Comparison of ENCODE assay signal across 34 cellular contexts in the genomic region with DNA sequence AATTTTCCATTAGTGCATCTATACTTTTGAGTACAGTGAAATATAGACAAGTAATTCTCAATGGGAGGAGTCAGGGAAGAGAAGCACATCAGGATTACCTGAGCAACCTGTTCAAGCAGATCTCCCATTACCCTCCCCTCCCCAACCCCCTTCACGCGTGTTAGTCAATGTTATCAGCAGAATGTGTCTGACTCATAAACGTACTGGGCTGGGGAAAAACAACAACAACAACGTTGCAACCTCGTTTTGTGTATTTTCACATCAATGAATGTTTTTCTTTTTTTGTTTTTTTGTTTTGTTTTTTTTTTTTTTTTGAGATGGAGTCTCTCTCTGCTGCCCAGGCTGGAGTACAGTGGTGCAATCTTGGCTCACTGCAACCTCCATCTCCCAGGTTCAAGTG.
"Had no signal": no experiment of that assay in that cellular context is flagged by ENCODE, and none has a peak within 500 bp of the region (broad histone marks: within the 10 kb centered on the region; RNA-seq: fewer than 3 reads in every experiment).

No MANE protein-coding gene starts in this region.

- H3K36me3 Mint-ChIP-seq: activated CD4-positive, alpha-beta memory T cell treated with anti-CD3 and anti-CD28 coated beads for 36 hours; activated CD8-positive, alpha-beta memory T cell treated with anti-CD3 and anti-CD28 coated beads, Interleukin-2, amount 10 ng/mL, durations not matched to agents 7 days and 5 days; activated naive CD4-positive, alpha-beta T cell treated with anti-CD3 and anti-CD28 coated beads, Interleukin-2, amount 50 U/mL, for 24 hours; activated naive CD8-positive, alpha-beta T cell treated with anti-CD3 and anti-CD28 coated beads for 36 hours had no signal

- H3K27ac Mint-ChIP-seq: activated CD4-positive, alpha-beta memory T cell treated with anti-CD3 and anti-CD28 coated beads for 36 hours; activated CD4-positive, alpha-beta T cell treated with anti-CD3 and anti-CD28 coated beads for 36 hours; activated CD4-positive, alpha-beta T cell treated with anti-CD3 and anti-CD28 coated beads, Interleukin-2, amount 10 ng/mL, durations not matched to agents 24 days and 14 days; activated CD8-positive, alpha-beta memory T cell treated with anti-CD3 and anti-CD28 coated beads, Interleukin-2, amount 10 ng/mL, durations not matched to agents 7 days and 5 days; activated CD8-positive, alpha-beta T cell treated with anti-CD3 and anti-CD28 coated beads, Interleukin-2, amount 10 ng/mL, durations not matched to agents 7 days and 5 days; activated naive CD4-positive, alpha-beta T cell treated with anti-CD3 and anti-CD28 coated beads for 36 hours; activated naive CD4-positive, alpha-beta T cell treated with anti-CD3 and anti-CD28 coated beads, Interleukin-2, amount 50 U/mL, for 24 hours; activated naive CD8-positive, alpha-beta T cell treated with anti-CD3 and anti-CD28 coated beads for 36 hours; activated naive CD8-positive, alpha-beta T cell treated with anti-CD3 and anti-CD28 coated beads, Interleukin-2, amount 50 U/mL, for 24 hours; activated T-helper 1 cell treated with anti-CD3 and anti-CD28 coated beads, Interleukin-12 subunit alpha, Interleukin-12 subunit beta, Interleukin-2, Interleukin-4 antibody, amounts not matched to agents 30 ng/mL and 10 ng/mL and 1 ng/mL, durations not matched to agents 14 hours and 24 hours and 36 hours; activated T-helper 2 cell treated with anti-CD3 and anti-CD28 coated beads, Interferon-gamma antibody, Interleukin-2, Interleukin-4, amounts not matched to agents 10 μg/mL and 5 μg/mL and 100 μg/mL, durations not matched to agents 14 hours and 24 hours and 36 hours; dendritic cell treated with granulocyte-macrophage colony-stimulating factor and Interleukin-4, amounts not matched to agents 40 ng/mL and 50 ng/mL, for 4 days; endodermal cell had no signal

- H3K27me3 Mint-ChIP-seq: activated CD4-positive, alpha-beta T cell treated with anti-CD3 and anti-CD28 coated beads, Interleukin-2, amount 10 ng/mL, durations not matched to agents 24 days and 14 days; dendritic cell treated with granulocyte-macrophage colony-stimulating factor and Interleukin-4, amounts not matched to agents 40 ng/mL and 50 ng/mL, for 4 days had no signal

- H3K27me3 ChIP-seq: adrenal gland, body of pancreas, cardiac muscle cell, colonic mucosa, dorsolateral prefrontal cortex, esophagus squamous epithelium, gastroesophageal sphincter, heart right ventricle had no signal

- H3K9me3 ChIP-seq: adrenal gland, body of pancreas, colonic mucosa, esophagus squamous epithelium, gastroesophageal sphincter, heart right ventricle had no signal

- H3K9me3 Mint-ChIP-seq: activated CD4-positive, alpha-beta memory T cell treated with anti-CD3 and anti-CD28 coated beads for 36 hours; activated CD4-positive, alpha-beta T cell treated with anti-CD3 and anti-CD28 coated beads, Interleukin-2, amount 10 ng/mL, durations not matched to agents 24 days and 14 days; activated naive CD4-positive, alpha-beta T cell treated with anti-CD3 and anti-CD28 coated beads for 36 hours; activated naive CD4-positive, alpha-beta T cell treated with anti-CD3 and anti-CD28 coated beads, Interleukin-2, amount 50 U/mL, for 24 hours; activated naive CD8-positive, alpha-beta T cell treated with anti-CD3 and anti-CD28 coated beads for 36 hours; activated naive CD8-positive, alpha-beta T cell treated with anti-CD3 and anti-CD28 coated beads, Interleukin-2, amount 50 U/mL, for 24 hours; activated T-helper 1 cell treated with anti-CD3 and anti-CD28 coated beads, Interleukin-12 subunit alpha, Interleukin-12 subunit beta, Interleukin-2, Interleukin-4 antibody, amounts not matched to agents 30 ng/mL and 10 ng/mL and 1 ng/mL, durations not matched to agents 14 hours and 24 hours and 36 hours; dendritic cell treated with granulocyte-macrophage colony-stimulating factor and Interleukin-4, amounts not matched to agents 40 ng/mL and 50 ng/mL, for 4 days; endodermal cell had no signal

- H3K4me3 ChIP-seq: adrenal gland, body of pancreas, cardiac muscle cell, colonic mucosa, dorsolateral prefrontal cortex, esophagus squamous epithelium, gastroesophageal sphincter, heart right ventricle had no signal

- ATAC-seq: activated CD4-positive, alpha-beta T cell treated with anti-CD3 and anti-CD28 coated beads for 36 hours; activated CD8-positive, alpha-beta memory T cell treated with anti-CD3 and anti-CD28 coated beads, Interleukin-2, amount 10 ng/mL, durations not matched to agents 7 days and 5 days; activated CD8-positive, alpha-beta T cell treated with anti-CD3 and anti-CD28 coated beads, Interleukin-2, amount 10 ng/mL, durations not matched to agents 7 days and 5 days; activated naive CD8-positive, alpha-beta T cell treated with anti-CD3 and anti-CD28 coated beads, Interleukin-2, amount 50 U/mL, for 24 hours; body of pancreas; gastroesophageal sphincter; heart right ventricle had no signal

- H3K4me3 Mint-ChIP-seq: activated CD4-positive, alpha-beta memory T cell treated with anti-CD3 and anti-CD28 coated beads for 36 hours; activated CD4-positive, alpha-beta T cell treated with anti-CD3 and anti-CD28 coated beads for 36 hours; activated CD4-positive, alpha-beta T cell treated with anti-CD3 and anti-CD28 coated beads, Interleukin-2, amount 10 ng/mL, durations not matched to agents 24 days and 14 days; activated CD8-positive, alpha-beta memory T cell treated with anti-CD3 and anti-CD28 coated beads, Interleukin-2, amount 10 ng/mL, durations not matched to agents 7 days and 5 days; activated CD8-positive, alpha-beta T cell treated with anti-CD3 and anti-CD28 coated beads, Interleukin-2, amount 10 ng/mL, durations not matched to agents 7 days and 5 days; activated naive CD4-positive, alpha-beta T cell treated with anti-CD3 and anti-CD28 coated beads for 36 hours; activated naive CD4-positive, alpha-beta T cell treated with anti-CD3 and anti-CD28 coated beads, Interleukin-2, amount 50 U/mL, for 24 hours; activated naive CD8-positive, alpha-beta T cell treated with anti-CD3 and anti-CD28 coated beads for 36 hours; activated naive CD8-positive, alpha-beta T cell treated with anti-CD3 and anti-CD28 coated beads, Interleukin-2, amount 50 U/mL, for 24 hours; activated T-helper 1 cell treated with anti-CD3 and anti-CD28 coated beads, Interleukin-12 subunit alpha, Interleukin-12 subunit beta, Interleukin-2, Interleukin-4 antibody, amounts not matched to agents 30 ng/mL and 10 ng/mL and 1 ng/mL, durations not matched to agents 14 hours and 24 hours and 36 hours; dendritic cell treated with granulocyte-macrophage colony-stimulating factor and Interleukin-4, amounts not matched to agents 40 ng/mL and 50 ng/mL, for 4 days; endodermal cell had no signal

- DNase-seq: activated CD4-positive, alpha-beta memory T cell treated with anti-CD3 and anti-CD28 coated beads for 36 hours; activated CD4-positive, alpha-beta T cell treated with anti-CD3 and anti-CD28 coated beads for 36 hours; activated CD4-positive, alpha-beta T cell treated with anti-CD3 and anti-CD28 coated beads, Interleukin-2, amount 10 ng/mL, durations not matched to agents 24 days and 14 days; activated CD4-positive, CD25-positive, alpha-beta regulatory T cell; activated CD4-positive, CD25-positive, alpha-beta regulatory T cell treated with anti-CD3 and anti-CD28 coated beads, Interleukin-2, amount 50 U/mL, for 72 hours; activated CD8-positive, alpha-beta memory T cell treated with anti-CD3 and anti-CD28 coated beads, Interleukin-2, amount 10 ng/mL, durations not matched to agents 7 days and 5 days; activated CD8-positive, alpha-beta memory T cell treated with anti-CD3 and anti-CD28 coated beads, Interleukin-2, amount 50 U/mL, for 4 hours; activated CD8-positive, alpha-beta T cell treated with anti-CD3 and anti-CD28 coated beads, Interleukin-2, amount 10 ng/mL, durations not matched to agents 7 days and 5 days; activated effector memory CD4-positive, alpha-beta T cell treated with anti-CD3 and anti-CD28 coated beads, Interleukin-2, amount 50 U/mL, for 16 hours; activated naive CD4-positive, alpha-beta T cell treated with anti-CD3 and anti-CD28 coated beads for 36 hours; activated naive CD8-positive, alpha-beta T cell treated with anti-CD3 and anti-CD28 coated beads for 36 hours; activated naive CD8-positive, alpha-beta T cell treated with anti-CD3 and anti-CD28 coated beads, Interleukin-2, amount 50 U/mL, for 24 hours; activated T-cell treated with anti-CD3 and anti-CD28 coated beads, Interleukin-2, amount 50 U/mL, for 1 hour; activated T-cell treated with anti-CD3 and anti-CD28 coated beads, Interleukin-2, amount 50 U/mL, for 48 hours; adrenal gland; amygdala; aorta; body of pancreas; central memory CD4-positive, alpha-beta T cell; cerebellar nuclear complex; colonic mucosa; dorsolateral prefrontal cortex; effector memory CD4-positive, alpha-beta T cell; endodermal cell; esophagus squamous epithelium; foreskin melanocyte; heart right ventricle; T-helper 2 cell had no signal

- H3K36me3 ChIP-seq: adrenal gland, cardiac muscle cell, colonic mucosa, esophagus squamous epithelium, gastroesophageal sphincter, heart right ventricle had no signal

- H3K27ac ChIP-seq: adrenal gland, body of pancreas, cardiac muscle cell, colonic mucosa, dorsolateral prefrontal cortex, esophagus squamous epithelium, gastroesophageal sphincter, heart right ventricle had no signal

- H3K4me1 ChIP-seq: body of pancreas, colonic mucosa had no signal
